Comparison of ENCODE assay signal across 8 cellular contexts in genomic region chr17:49360796-49361128, GRCh38. TPM values are rescaled to one million over a fixed set of nuclear protein-coding genes. Genes with fewer than 3 reads are reported as not detected.
DNase-seq lines count a peak whose midpoint lies in the region; ATAC-seq, FAIRE-seq and TF ChIP-seq lines count a peak whose summit lies in the region.

No MANE protein-coding gene starts in this region.

- H3K4me2 ChIP-seq in K562 (ENCODE audit: insufficient read depth, low read length), result peak overlapping the region; percentile 82
- H3K4me2 ChIP-seq in mesenchymal stem cell (ENCODE audit: low read length, poor library complexity, severe bottlenecking), result peak overlapping the region; percentile 94

- H3K4me1 ChIP-seq in K562 (replicated peaks in 1 of 2; ENCODE audit: control insufficient read depth in 2 of 2, insufficient read depth in 2 of 2, low read length in 2 of 2) (peaks cover 15 to 40% of the 10 kb centered on the region in 2 experiments; a peak in 4 of 5 replicates), mesenchymal stem cell (ENCODE audit: control insufficient read depth, insufficient read depth, low read depth, low read length) (peaks cover 11% of the 10 kb centered on the region)

- no peak overlapping the region for H4K8ac ChIP-seq in mesenchymal stem cell (ENCODE audit: low read length)

- H3K9me3 Mint-ChIP-seq in CD4-positive, alpha-beta T cell, result no peaks in the 10 kb centered on the region
- no peaks in the 10 kb centered on the region for H3K9me3 Mint-ChIP-seq in type B pancreatic cell

- peak overlapping the region; percentile 79 to 94; a peak in 3 of 4 replicates for H3K9ac ChIP-seq in K562 (ENCODE audit: insufficient read depth in 1 of 2, low read depth in 2 of 2, low read length in 2 of 2)
- H3K9ac ChIP-seq in mesenchymal stem cell (ENCODE audit: low read length), result peak overlapping the region; percentile 90

- no peak overlapping the region for H2BK120ac ChIP-seq in mesenchymal stem cell (ENCODE audit: low read depth, low read length)

- peak overlapping the region; percentile 97 for H3K27ac Mint-ChIP-seq in CD4-positive, alpha-beta T cell
- H3K27ac Mint-ChIP-seq in type B pancreatic cell, result peak overlapping the region; percentile 94

- TF ChIP-seq EP300 in K562 (IDR thresholded peaks at IDR 0.05; ENCODE audit: low read length), result no peak

- TF ChIP-seq RAD21 in K562 (CRISPR knock-in tag; conservative IDR thresholded peaks at IDR 0.05 in 1 of 2, IDR thresholded peaks at IDR 0.05 in 1 of 2), result no peak

- POLR2A ChIA-PET in CD4-positive, alpha-beta T cell (lab: Charles Lee), result interaction anchor here (0.9 to 6.5 kb wide), 22 partner anchors 8 to 521 kb away, joined by 3 to 65 read pairs (median 5); partner anchors contain the start of genes ATP5MC1 and PHB1
- POLR2A ChIA-PET in K562 (lab: Yijun Ruan, JAX), result interaction anchor here (0.6 to 2.2 kb wide), 7 partner anchors 9 to 1343 kb away, joined by 3 to 12 read pairs (median 3); no protein-coding TSS in a partner anchor

- peak overlapping the region in 1 of 2 experiments; percentile 63 for H3K4ac ChIP-seq in mesenchymal stem cell (ENCODE audit: low read depth in 1 of 2, low read length in 2 of 2)

- in situ Hi-C loops in K562 (cut with MboI), result no loop called here

- H2AK5ac ChIP-seq in mesenchymal stem cell (ENCODE audit: low read length, severe bottlenecking), result no peak overlapping the region

- peak overlapping the region; percentile 86 for H3K4me3 ChIP-seq in K562
- peak overlapping the region; percentile 90 to 96 for H3K4me3 ChIP-seq in mesenchymal stem cell (ENCODE audit: insufficient read depth in 1 of 2, low read depth in 1 of 2, low read length in 2 of 2)

- H2BK12ac ChIP-seq in mesenchymal stem cell (ENCODE audit: low read length in 2 of 2), result no peak overlapping the region

- H3K14ac ChIP-seq in mesenchymal stem cell (ENCODE audit: low read length in 2 of 2), result peak overlapping the region in 1 of 2 experiments; percentile 100

- peak overlapping the region; percentile 87 for H3K27ac ChIP-seq in CD4-positive, alpha-beta T cell (ENCODE audit: low read depth, low read length)
- H3K27ac ChIP-seq in K562 (ENCODE audit: extremely low read depth, low read depth, low read length) (peak overlapping the region; percentile 89; the same call in 2 of the 3 replicates), mesenchymal stem cell (ENCODE audit: low read length, poor library complexity, severe bottlenecking) (no peak overlapping the region)

- no peaks in the 10 kb centered on the region for H3K9me3 ChIP-seq in CD4-positive, alpha-beta T cell (ENCODE audit: control insufficient read depth, low read length)
- H3K9me3 ChIP-seq in K562 (replicated peaks; ENCODE audit: control insufficient read depth, insufficient read depth, low read depth, low read length), result no peaks in the 10 kb centered on the region
- no peaks in the 10 kb centered on the region for H3K9me3 ChIP-seq in mesenchymal stem cell (ENCODE audit: control insufficient read depth, low read length)

- H3K36me3 Mint-ChIP-seq in CD4-positive, alpha-beta T cell (ENCODE audit: low read depth), result peaks cover 11% of the 10 kb centered on the region
- H3K36me3 Mint-ChIP-seq in type B pancreatic cell, result peaks cover 3% of the 10 kb centered on the region

- no peak overlapping the region for H4K91ac ChIP-seq in mesenchymal stem cell (ENCODE audit: low read length)

- H3K36me3 ChIP-seq in K562 (ENCODE audit: control insufficient read depth, insufficient read depth, low read length) (no peaks in the 10 kb centered on the region), mesenchymal stem cell (ENCODE audit: control insufficient read depth in 1 of 2, insufficient read depth in 2 of 2, low read depth in 1 of 2, low read length in 2 of 2) (no peaks in the 10 kb centered on the region)

- intact Hi-C loops in CD4-positive, alpha-beta T cell (cut with DNase I, micrococcal nuclease), result loop anchor here in 1 of 2 experiments (1.0 to 2.0 kb wide), 3 partner anchors 18 to 168 kb away; no protein-coding TSS in a partner anchor
- intact Hi-C loops in K562 (cut with micrococcal nuclease), result no loop called here

- no peak overlapping the region for H2BK15ac ChIP-seq in mesenchymal stem cell (ENCODE audit: low read depth, poor library complexity, severe bottlenecking)

- peaks cover 63% of the 10 kb centered on the region for H3K4me1 Mint-ChIP-seq in CD4-positive, alpha-beta T cell (ENCODE audit: low read depth)
- H3K4me1 Mint-ChIP-seq in type B pancreatic cell (ENCODE audit: unreplicated experiment), result peaks cover 38% of the 10 kb centered on the region

- no peaks in the 10 kb centered on the region; the same call in 1 of the 2 replicates for H4K20me1 ChIP-seq in K562 (replicated peaks; ENCODE audit: control insufficient read depth, insufficient read depth, low read length)

- FAIRE-seq in HTR-8/SVneo (lab: Jason Lieb, UNC), result peak; percentile 90
- FAIRE-seq in K562 (lab: Jason Lieb, UNC), result peak; percentile 83

- H2AFZ ChIP-seq in K562 (ENCODE audit: low read depth, low read length), result peak overlapping the region; percentile 73
- H2AFZ ChIP-seq in mesenchymal stem cell (ENCODE audit: low read depth, low read length), result no peak overlapping the region

- H3K9me1 ChIP-seq in K562 (ENCODE audit: control insufficient read depth, insufficient read depth, low read length), result no peaks in the 10 kb centered on the region

- peaks cover 6% of the 10 kb centered on the region for H3K79me1 ChIP-seq in mesenchymal stem cell (replicated peaks; ENCODE audit: low read length, poor library complexity, severe bottlenecking)

- H3K27me3 ChIP-seq in CD4-positive, alpha-beta T cell (ENCODE audit: control insufficient read depth, insufficient read depth, low read length), result no peaks in the 10 kb centered on the region
- H3K27me3 ChIP-seq in K562 (ENCODE audit: control insufficient read depth in 2 of 2, insufficient read depth in 2 of 2, low read length in 2 of 2) (no peaks in the 10 kb centered on the region), mesenchymal stem cell (ENCODE audit: control insufficient read depth in 1 of 2, insufficient read depth in 1 of 2, low read length in 2 of 2) (no peaks in the 10 kb centered on the region)

- peak overlapping the region; percentile 96 for H3K4me3 Mint-ChIP-seq in CD4-positive, alpha-beta T cell
- peak overlapping the region; percentile 98 for H3K4me3 Mint-ChIP-seq in type B pancreatic cell

- H3K27me3 Mint-ChIP-seq in CD4-positive, alpha-beta T cell, result no peaks in the 10 kb centered on the region
- no peaks in the 10 kb centered on the region for H3K27me3 Mint-ChIP-seq in type B pancreatic cell

- H2BK5ac ChIP-seq in mesenchymal stem cell (ENCODE audit: low read depth, low read length, poor library complexity, severe bottlenecking), result no peak overlapping the region

- TF ChIP-seq POLR2A in K562 (conservative IDR thresholded peaks at IDR 0.05), result no peak

- no peak for ATAC-seq in CD4-positive, alpha-beta T cell (ENCODE audit: poor library complexity)
- ATAC-seq in K562 (no peak), GM19324 (IDR thresholded peaks at IDR 0.05; ENCODE audit: low FRiP score, unreplicated experiment) (no peak)

- H3K79me2 ChIP-seq in K562 (ENCODE audit: control insufficient read depth, insufficient read depth, low read length), result peaks cover 52% of the 10 kb centered on the region

- DNase-seq in CD4-positive, alpha-beta T cell, result peak in 1 of 10 experiments; percentile 50
- DNase-seq in HTR-8/SVneo (ENCODE audit: insufficient read length, low spot score) (no peak), K562 (ENCODE audit: extremely low read depth in 1 of 4, low spot score in 3 of 4) (no peak), mesenchymal stem cell (no peak), type B pancreatic cell (ENCODE audit: extremely low spot score, unreplicated experiment) (no peak), NCI-H2171 (lab: John Stamatoyannopoulos, UW) (no peak), SK-N-DZ (ENCODE audit: low spot score) (no peak)

- no peak overlapping the region for H3K23ac ChIP-seq in mesenchymal stem cell (ENCODE audit: low read length in 2 of 2)

- no TSS peak for BruUV-seq in K562 (replicated peaks; lab: Mats Ljungman, UMichigan)

- CTCF ChIA-PET in CD4-positive, alpha-beta T cell (lab: Charles Lee), result interaction anchor here (3.6 to 3.8 kb wide), 2 partner anchors 19 to 45 kb away, joined by 17 read pairs; no protein-coding TSS in a partner anchor
- CTCF ChIA-PET in K562 (lab: Yijun Ruan, JAX; ENCODE audit: low intra/inter-chr PET ratio), result no interaction called here

- TF ChIP-seq CTCF in CD4-positive, alpha-beta T cell (IDR thresholded peaks at IDR 0.05), result no peak
- TF ChIP-seq CTCF in K562 (IDR thresholded peaks at IDR 0.05 in 2 of 3, conservative IDR thresholded peaks at IDR 0.05 in 1 of 3; ENCODE audit: insufficient read depth in 2 of 3, low read depth in 1 of 3, low read length in 3 of 3), result no peak
- TF ChIP-seq CTCF in type B pancreatic cell (conservative IDR thresholded peaks at IDR 0.05), result no peak

- WGBS in K562 (ENCODE audit: insufficient coverage, low coverage, missing lambda C conversion rate), result 7% methylated on average over 8 of the region's 8 CpGs
- WGBS in mesenchymal stem cell, result 13% methylated on average over 8 of the region's 8 CpGs

- H3K18ac ChIP-seq in mesenchymal stem cell (ENCODE audit: low read depth in 1 of 2, low read length in 2 of 2), result peak overlapping the region in 1 of 2 experiments; percentile 100

RNA-seq across cellular contexts. Expression of gene ZNF652, which starts 1.3 kb away (rescaled TPM):
- 10 to 100 TPM; 33.7 to 34.9 TPM for total RNA-seq in CD4-positive, alpha-beta T cell
- 8.2 and 25.2 TPM in 2 replicates for total RNA-seq in K562 (2011; cell fraction: chromatin; rRNA removed; ENCODE audit: low replicate concordance)
- 5.3 and 8.6 TPM in 2 replicates for total RNA-seq in K562 (2011; cell fraction: nucleolus; rRNA removed)
- total RNA-seq in K562 (2011; cell fraction: nucleoplasm; rRNA removed), result 14.1 and 23.3 TPM in 2 replicates
- total RNA-seq in K562 (2014; rRNA removed) (6.9 and 9.7 TPM in 2 replicates), K562 (2014; rRNA removed; fragmentation: Illumina TruSeq; extraction: Trizol) (13.0 and 13.1 TPM in 2 replicates), K562 (2015; rRNA removed; fragmentation: Illumina TruSeq; extraction: Trizol) (15.5 and 15.8 TPM in 2 replicates), K562 (2021) (12.9 and 15.2 TPM in 2 replicates), type B pancreatic cell (ENCODE audit: low replicate concordance) (39.6 and 42.3 TPM in 2 replicates)
- polyA plus RNA-seq in K562 (2011; rRNA removed) (8.6 and 13.3 TPM in 2 replicates), K562 (2014; fragmentation: Illumina TruSeq; extraction: Trizol) (4.8 and 5.2 TPM in 2 replicates), K562 (2014; fragmentation: Nextera tagmentation; extraction: Ambion mirVana) (1 to 10 TPM; 6.1 to 7.8 TPM), K562 (2014; rRNA removed) (4.7 and 5.1 TPM in 2 replicates)
- 3.4 and 8.5 TPM in 2 replicates for polyA plus RNA-seq in K562 (2011; cell fraction: cytosol; rRNA removed)
- 6.3 and 11.5 TPM in 2 replicates for polyA plus RNA-seq in K562 (2011; cell fraction: nucleus; rRNA removed)
- polyA plus RNA-seq in K562 (2012), result 3.9 and 4.3 TPM in 2 replicates
- 33.6 and 48.2 TPM in 2 replicates for polyA minus RNA-seq in K562 (2011; rRNA and poly(A)+ RNA removed)
- polyA minus RNA-seq in K562 (2011; cell fraction: cytosol; rRNA and poly(A)+ RNA removed), result 17.8 and 20.3 TPM in 2 replicates
- polyA minus RNA-seq in K562 (2011; cell fraction: nucleus; rRNA and poly(A)+ RNA removed), result 4.7 and 12.3 TPM in 2 replicates
- 13.6 TPM for polyA plus RNA-seq in mesenchymal stem cell (2013, experiment 1 of 2)
- 14.5 TPM for polyA plus RNA-seq in mesenchymal stem cell (2013, experiment 2 of 2)
- polyA plus RNA-seq in SK-N-DZ (2014; cell fraction: cytosol; rRNA removed), result 17.8 and 21.9 TPM in 2 replicates
- 11.5 and 22.1 TPM in 2 replicates for polyA plus RNA-seq in SK-N-DZ (2014; cell fraction: nucleus; rRNA removed)

RNA-seq across cellular contexts. Expression of gene PHB1, which starts 53.9 kb away (rescaled TPM):
- 10 to 100 TPM; 24.2 to 31.6 TPM for total RNA-seq in CD4-positive, alpha-beta T cell
- total RNA-seq in K562 (2011; cell fraction: chromatin; rRNA removed; ENCODE audit: low replicate concordance), result 85.2 and 139 TPM in 2 replicates
- total RNA-seq in K562 (2011; cell fraction: nucleolus; rRNA removed), result 115 and 129 TPM in 2 replicates
- 138 and 143 TPM in 2 replicates for total RNA-seq in K562 (2011; cell fraction: nucleoplasm; rRNA removed)
- total RNA-seq in K562 (2014; rRNA removed) (252 and 320 TPM in 2 replicates), K562 (2014; rRNA removed; fragmentation: Illumina TruSeq; extraction: Trizol) (307 and 349 TPM in 2 replicates), K562 (2015; rRNA removed; fragmentation: Illumina TruSeq; extraction: Trizol) (259 and 265 TPM in 2 replicates), K562 (2021) (447 and 460 TPM in 2 replicates), type B pancreatic cell (ENCODE audit: low replicate concordance) (231 and 270 TPM in 2 replicates)
- polyA plus RNA-seq in K562 (2011; rRNA removed) (818 and 879 TPM in 2 replicates), K562 (2014; fragmentation: Illumina TruSeq; extraction: Trizol) (486 and 570 TPM in 2 replicates), K562 (2014; fragmentation: Nextera tagmentation; extraction: Ambion mirVana) (100 to 1,000 TPM; 191 to 412 TPM), K562 (2014; rRNA removed) (322 and 377 TPM in 2 replicates)
- 709 and 767 TPM in 2 replicates for polyA plus RNA-seq in K562 (2011; cell fraction: cytosol; rRNA removed)
- 244 and 297 TPM in 2 replicates for polyA plus RNA-seq in K562 (2011; cell fraction: nucleus; rRNA removed)
- polyA plus RNA-seq in K562 (2012), result 257 and 546 TPM in 2 replicates
- 533 and 763 TPM in 2 replicates for polyA minus RNA-seq in K562 (2011; rRNA and poly(A)+ RNA removed)
- 146 and 192 TPM in 2 replicates for polyA minus RNA-seq in K562 (2011; cell fraction: cytosol; rRNA and poly(A)+ RNA removed)
- polyA minus RNA-seq in K562 (2011; cell fraction: nucleus; rRNA and poly(A)+ RNA removed), result 40.4 and 68.0 TPM in 2 replicates
- polyA plus RNA-seq in mesenchymal stem cell (2013, experiment 1 of 2), result 104 TPM
- polyA plus RNA-seq in mesenchymal stem cell (2013, experiment 2 of 2), result 105 TPM
- 244 and 301 TPM in 2 replicates for polyA plus RNA-seq in SK-N-DZ (2014; cell fraction: cytosol; rRNA removed)
- polyA plus RNA-seq in SK-N-DZ (2014; cell fraction: nucleus; rRNA removed), result 137 and 172 TPM in 2 replicates
